Comparison of ENCODE assay signal across 8 cellular contexts in the genomic region with DNA sequence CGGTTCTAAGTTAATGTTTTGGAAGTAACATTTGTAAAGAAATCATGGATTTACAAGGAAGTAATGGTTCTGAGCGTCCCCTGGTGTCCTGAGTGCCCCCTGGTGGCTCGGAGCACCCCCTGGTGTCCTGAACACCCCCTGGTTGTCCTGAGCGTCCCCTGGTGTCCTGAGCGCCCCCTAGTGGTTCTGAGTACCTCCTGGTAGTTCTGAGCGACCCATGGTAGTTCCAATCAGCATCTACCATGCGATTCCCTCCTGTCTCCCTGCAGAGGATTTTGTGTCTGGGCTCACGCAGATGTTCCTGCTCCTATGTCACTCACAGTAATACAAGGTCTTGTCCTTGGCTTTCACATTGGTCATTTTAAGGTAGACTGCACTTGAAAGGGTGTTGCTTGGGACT.
DNase-seq lines count a peak whose midpoint lies in the region; ATAC-seq, FAIRE-seq and TF ChIP-seq lines count a peak whose summit lies in the region.

No MANE protein-coding gene starts in this region.

- H3K36me3 ChIP-seq in BE2C (no peaks in the 10 kb centered on the region), lower lobe of right lung (no peaks in the 10 kb centered on the region), MG63 (no peaks in the 10 kb centered on the region)

- FAIRE-seq in frontal cortex (lab: Jason Lieb, UNC), result no peak

- no peaks in the 10 kb centered on the region for H3K4me1 ChIP-seq in BE2C
- no peaks in the 10 kb centered on the region for H3K4me1 ChIP-seq in lower lobe of right lung

- no peak overlapping the region for H3K4me3 ChIP-seq in BE2C (ENCODE audit: low read depth, low read length)
- no peak overlapping the region for H3K4me3 ChIP-seq in lower lobe of right lung
- no peak overlapping the region for H3K4me3 ChIP-seq in MG63

- DNase-seq in BE2C, result peak; percentile 68
- DNase-seq in NCI-H1694 (lab: John Stamatoyannopoulos, UW), result peak; percentile 71
- peak; percentile 31 to 64 (median 32) for DNase-seq in activated CD8-positive, alpha-beta memory T cell treated with anti-CD3 and anti-CD28 coated beads for 48 hours (ENCODE audit: low read depth in 2 of 3, low spot score in 2 of 3)
- DNase-seq in lower lobe of right lung, result peak; percentile 71
- DNase-seq in MG63, result no peak
- no peak for DNase-seq in frontal cortex (ENCODE audit: low spot score in 2 of 2)

- ATAC-seq in GM19351 (IDR thresholded peaks at IDR 0.05; ENCODE audit: unreplicated experiment) (peak; percentile 70), lower lobe of right lung (peak; percentile 66 to 79), HG02763 (IDR thresholded peaks at IDR 0.05; ENCODE audit: unreplicated experiment) (no peak)

- TF ChIP-seq CTCF in BE2C (IDR thresholded peaks at IDR 0.05; ENCODE audit: low read depth, low read length), result peak; percentile 64
- peak; percentile 54 for TF ChIP-seq CTCF in lower lobe of right lung (IDR thresholded peaks at IDR 0.05)

- intact Hi-C loops in lower lobe of right lung (cut with DNase I), result no loop called here

- H3K27ac ChIP-seq in lower lobe of right lung, result no peak overlapping the region

- H3K27me3 ChIP-seq in BE2C, result no peaks in the 10 kb centered on the region
- peaks cover 8% of the 10 kb centered on the region for H3K27me3 ChIP-seq in lower lobe of right lung (ENCODE audit: low read depth)
- H3K27me3 ChIP-seq in MG63, result no peaks in the 10 kb centered on the region

- H3K9me3 ChIP-seq in BE2C, result no peaks in the 10 kb centered on the region; the same call in 1 of the 2 replicates
- no peaks in the 10 kb centered on the region for H3K9me3 ChIP-seq in lower lobe of right lung
- H3K9me3 ChIP-seq in MG63, result peaks cover 2% of the 10 kb centered on the region; the same call in 1 of the 2 replicates

Comparison
In these comparisons a context has a peak if more than half of its experiments do, and no peak if none do; other contexts are left out.
1. DNase-seq: peak in BE2C (single experiment), NCI-H1694 (single experiment), activated CD8-positive, alpha-beta memory T cell treated with anti-CD3 and anti-CD28 coated beads for 48 hours (3 of 3) and lower lobe of right lung (single experiment); none in MG63 (single experiment) and frontal cortex (0 of 2).